In genomic region chr6:11161031-11161966, GRCh38 we compare ENCODE assay signal across 12 cellular contexts. TPM values are rescaled to one million over a fixed set of nuclear protein-coding genes. Genes with fewer than 3 reads are reported as not detected.
DNase-seq lines count a peak whose midpoint lies in the region; ATAC-seq and TF ChIP-seq lines count a peak whose summit lies in the region.
"Had no signal": no experiment of that assay in that cellular context is flagged by ENCODE, and none has a peak within 500 bp of the region (broad histone marks: within the 10 kb centered on the region; RNA-seq: fewer than 3 reads in every experiment).

No MANE protein-coding gene starts in this region.

- DNase-seq in astrocyte of the cerebellum (ENCODE audit: low read depth), result peak; percentile 35
- DNase-seq in inferior parietal cortex (ENCODE audit: extremely low spot score), result peak; percentile 70
- no peak for DNase-seq in KG1 (lab: John Stamatoyannopoulos, UW)
- DNase-seq in activated naive CD4-positive, alpha-beta T cell (lab: John Stamatoyannopoulos, UW), result no peak
- DNase-seq in left lobe of liver (ENCODE audit: low spot score), result no peak
- DNase-seq: activated effector memory CD4-positive, alpha-beta T cell treated with Interleukin-2 at 50 U/mL for 16 hours; colonic mucosa; DND-41; heart left ventricle; NCI-H1092 treated with DMSO at 0.1 percent for 48 hours had no signal

- H3K4me1 ChIP-seq in HUES48 (ENCODE audit: control insufficient read depth, insufficient read depth, low read length), result peaks cover 18% of the 10 kb centered on the region
- H3K4me1 ChIP-seq: colonic mucosa, heart left ventricle had no signal

- H3K36me3 ChIP-seq in HUES48 (ENCODE audit: control insufficient read depth, insufficient read depth, low read length), result no peaks in the 10 kb centered on the region
- H3K36me3 ChIP-seq: colonic mucosa, heart left ventricle had no signal

- ATAC-seq in left lobe of liver, result no peak
- ATAC-seq: heart left ventricle had no signal

- in situ Hi-C loops in astrocyte of the cerebellum (cut with HindIII; ENCODE audit: low sequenced_read_pairs), result no loop called here

- no peaks in the 10 kb centered on the region for H3K27me3 ChIP-seq in HUES48 (ENCODE audit: control insufficient read depth, insufficient read depth, low read length)
- H3K27me3 ChIP-seq: colonic mucosa, heart left ventricle had no signal

- peak overlapping the region; percentile 2 for H3K27ac ChIP-seq in HUES48 (ENCODE audit: low read depth, low read length)
- H3K27ac ChIP-seq in temporal lobe (ENCODE audit: low read depth, low read length), result peak overlapping the region; percentile 91
- H3K27ac ChIP-seq: colonic mucosa, heart left ventricle had no signal

- H3K9me3 ChIP-seq in HUES48 (ENCODE audit: control insufficient read depth, insufficient read depth, low read length), result no peaks in the 10 kb centered on the region
- H3K9me3 ChIP-seq: colonic mucosa had no signal

- TF ChIP-seq CTCF in astrocyte of the cerebellum (IDR thresholded peaks at IDR 0.05; ENCODE audit: low read depth, low read length, missing control alignments), result no peak

- H3K4me3 ChIP-seq in HUES48 (ENCODE audit: low read depth, low read length) (no peak overlapping the region), astrocyte of the cerebellum (ENCODE audit: low read depth, low read length) (no peak overlapping the region)
- H3K4me3 ChIP-seq: colonic mucosa, heart left ventricle had no signal

- H3K9ac ChIP-seq in HUES48 (ENCODE audit: low read depth, low read length), result no peak overlapping the region

RNA-seq across cellular contexts. Expression of gene ERVFRD-1, which starts 49.8 kb away (rescaled TPM):
- total RNA-seq in temporal lobe, result not detected
- total RNA-seq in left lobe of liver, result 0.08 TPM

Comparison
In these comparisons a context has a peak if more than half of its experiments do, and no peak if none do; other contexts are left out.
1. DNase-seq: peak in astrocyte of the cerebellum (single experiment) and inferior parietal cortex (single experiment); none in KG1 (single experiment), activated naive CD4-positive, alpha-beta T cell (0 of 4) and left lobe of liver (single experiment).